Comparison of ENCODE assay signal across 8 cellular contexts in genomic region chr17:980406-981291, GRCh38. TPM values are rescaled to one million over a fixed set of nuclear protein-coding genes. Genes with fewer than 3 reads are reported as not detected.
DNase-seq lines count a peak whose midpoint lies in the region; ATAC-seq and TF ChIP-seq lines count a peak whose summit lies in the region.

No MANE protein-coding gene starts in this region.

- in situ Hi-C loops in GM13977 (cut with MboI; ENCODE audit: low pct_unique_long_range_greater_than_20kb, low sequenced_read_pairs, unreplicated experiment), result loop anchor here (10.0 kb wide), 1 partner anchor 196 kb away; the partner anchor contains the start of genes GLOD4 and MRM3
- in situ Hi-C loops in SK-MEL-5 (cut with HindIII; ENCODE audit: low pct_unique_long_range_greater_than_20kb, low sequenced_read_pairs), result no loop called here

- H3K9me3 ChIP-seq in MM.1S (replicated peaks; ENCODE audit: insufficient read depth, low read length) (no peaks in the 10 kb centered on the region), neutrophil (no peaks in the 10 kb centered on the region)

- no peaks in the 10 kb centered on the region for H3K36me3 ChIP-seq in MM.1S (replicated peaks; ENCODE audit: insufficient read depth, low read length)
- H3K36me3 ChIP-seq in neutrophil, result no peaks in the 10 kb centered on the region

- DNase-seq in GM13977 (ENCODE audit: low spot score) (peak; percentile 83), MM.1S (peak; percentile 94), SK-MEL-5 (ENCODE audit: low read depth, low spot score) (peak; percentile 93), germinal center (ENCODE audit: low spot score) (peak; percentile 85), substantia nigra (lab: John Stamatoyannopoulos, UW) (peak in 41 of 49 donors; percentile 14 to 78 (median 57))
- DNase-seq in activated naive CD4-positive, alpha-beta T cell treated with Interleukin-2 at 50 U/mL for 16 hours, result peak; percentile 78

- no peak for ATAC-seq in GM18858 (IDR thresholded peaks at IDR 0.05; ENCODE audit: unreplicated experiment)

- H3K27me3 ChIP-seq in MM.1S (replicated peaks; ENCODE audit: insufficient read depth, low read length) (peaks cover 54% of the 10 kb centered on the region), neutrophil (peaks cover 60% of the 10 kb centered on the region)

- H4K20me1 ChIP-seq in MM.1S (ENCODE audit: insufficient read depth, low read length), result no peaks in the 10 kb centered on the region

- peak overlapping the region; percentile 69 for H2AFZ ChIP-seq in MM.1S (ENCODE audit: low read length)

- no peaks in the 10 kb centered on the region for H3K79me2 ChIP-seq in MM.1S (ENCODE audit: low read length)

- H3K27ac ChIP-seq in MM.1S (ENCODE audit: low read length) (no peak overlapping the region), neutrophil (peak overlapping the region; percentile 56), substantia nigra (ENCODE audit: low read depth, low read length, poor library complexity, severe bottlenecking) (peak overlapping the region; percentile 73)

- H3F3A ChIP-seq in MM.1S (ENCODE audit: insufficient read depth, low read length), result 0 out of 2 replicates have a peak, but pooled peaks cover 4% of the 10 kb centered on the region

- H3K9ac ChIP-seq in MM.1S (ENCODE audit: low read length), result no peak overlapping the region

- H3K4me2 ChIP-seq in MM.1S (ENCODE audit: low read depth, low read length), result peak overlapping the region; percentile 76; the same call in 1 of the 2 replicates

- peaks cover 4% of the 10 kb centered on the region; the same call in 1 of the 2 replicates for H3K4me1 ChIP-seq in MM.1S (ENCODE audit: low read length)
- H3K4me1 ChIP-seq in neutrophil (ENCODE audit: control insufficient read depth in 1 of 2, insufficient read depth in 1 of 2, low read depth in 1 of 2, low read length in 1 of 2), result peaks cover 13 to 28% of the 10 kb centered on the region in 2 experiments

- peak overlapping the region; percentile 57; the same call in 1 of the 2 replicates for H3K4me3 ChIP-seq in MM.1S (ENCODE audit: low read length)
- H3K4me3 ChIP-seq in neutrophil (ENCODE audit: low read depth in 1 of 2, low read length in 1 of 2), result peak overlapping the region; percentile 68 to 72

- no peaks in the 10 kb centered on the region for H3K9me2 ChIP-seq in MM.1S (replicated peaks; ENCODE audit: insufficient read depth, low read length)

- TF ChIP-seq CTCF in GM13977 (IDR thresholded peaks at IDR 0.05; ENCODE audit: extremely low read depth, insufficient read depth, missing control alignments) (peak; percentile 76), MM.1S (IDR thresholded peaks at IDR 0.05; ENCODE audit: low read length) (peak; percentile 65), neutrophil (IDR thresholded peaks at IDR 0.05) (peak; percentile 25)

RNA-seq across cellular contexts. Expression of gene NXN, which starts 1.1 kb away (rescaled TPM):
- total RNA-seq in SK-MEL-5 (2014; rRNA removed; shearing (Covaris generic)), result 12.4 and 15.8 TPM in 2 replicates
- 24.0 and 29.2 TPM in 2 replicates for polyA plus RNA-seq in SK-MEL-5 (2015; cell fraction: cytosol; rRNA removed)
- polyA plus RNA-seq in SK-MEL-5 (2015; cell fraction: nucleus; rRNA removed), result 3.3 and 12.9 TPM in 2 replicates

RNA-seq across cellular contexts. Expression of gene TIMM22, which starts 16.3 kb away (rescaled TPM):
- total RNA-seq in SK-MEL-5 (2014; rRNA removed; shearing (Covaris generic)), result 24.2 and 24.9 TPM in 2 replicates
- polyA plus RNA-seq in SK-MEL-5 (2015; cell fraction: cytosol; rRNA removed), result 16.2 and 17.9 TPM in 2 replicates
- 4.5 and 4.7 TPM in 2 replicates for polyA plus RNA-seq in SK-MEL-5 (2015; cell fraction: nucleus; rRNA removed)

Comparison
In these comparisons a context has a peak if more than half of its experiments do, and no peak if none do; other contexts are left out.
1. CTCF ChIP-seq: peak in every context shown above with its lines; median percentile 76 in GM13977; 65 in MM.1S; 25 in neutrophil.